Comparison of ENCODE assay signal across 8 cellular contexts in the genomic region with DNA sequence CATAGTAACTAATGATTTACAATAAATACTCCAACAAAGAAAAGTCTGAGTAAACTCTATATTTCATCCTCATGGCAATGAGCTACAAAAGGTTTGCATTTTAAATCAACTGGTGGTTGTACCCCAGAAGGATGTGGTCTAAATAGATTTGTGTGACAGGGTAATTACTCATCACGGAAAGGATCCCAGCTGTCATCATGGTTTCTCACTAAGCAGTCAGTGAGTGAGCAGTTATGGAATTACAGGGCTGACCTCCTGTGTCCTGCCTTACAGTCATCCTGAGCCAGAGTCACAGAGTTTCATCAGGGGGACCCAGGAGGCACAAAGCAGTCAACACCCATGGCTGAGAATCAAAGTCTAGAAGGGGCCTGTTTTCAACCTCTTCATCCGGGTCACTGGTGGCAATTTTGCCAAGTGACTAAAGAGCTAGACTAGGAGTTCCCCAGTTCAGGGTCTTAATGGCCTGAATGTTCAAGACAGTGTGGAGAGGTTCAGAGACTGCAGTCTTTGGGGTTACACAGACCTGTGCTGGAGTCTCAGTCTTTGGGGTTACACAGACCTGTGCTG.
DNase-seq lines count a peak whose midpoint lies in the region; ATAC-seq and TF ChIP-seq lines count a peak whose summit lies in the region.
"Had no signal": no experiment of that assay in that cellular context is flagged by ENCODE, and none has a peak within 500 bp of the region (broad histone marks: within the 10 kb centered on the region; RNA-seq: fewer than 3 reads in every experiment).

No MANE protein-coding gene starts in this region.

- H3K9me3 ChIP-seq in upper lobe of right lung: no peaks in the 10 kb centered on the region

- ATAC-seq in GM18873 (IDR thresholded peaks at IDR 0.05; ENCODE audit: low FRiP score, unreplicated experiment) (peak; percentile 93), HG02763 (IDR thresholded peaks at IDR 0.05; ENCODE audit: unreplicated experiment) (peak; percentile 88), upper lobe of right lung (no peak)
- peak; percentile 98 for ATAC-seq in stimulated activated naive CD8-positive, alpha-beta T cell treated with anti-CD3 and anti-CD28 coated beads, Interleukin-15, Interleukin-2, amounts not matched to agents 100 U/mL and 50 U/mL, for 24 hours

- no peaks in the 10 kb centered on the region for H3K27me3 ChIP-seq in upper lobe of right lung

- H3K4me1 ChIP-seq in upper lobe of right lung: no peaks in the 10 kb centered on the region

- intact Hi-C loops in upper lobe of right lung (cut with DNase I): no loop called here

- DNase-seq in RWPE1 (ENCODE audit: low spot score) (peak; percentile 89), epithelial cell of prostate (ENCODE audit: low read depth, low spot score) (peak; percentile 81), upper lobe of right lung (no peak), pons (ENCODE audit: low spot score) (no peak)
- DNase-seq in stimulated activated naive CD8-positive, alpha-beta T cell treated with anti-CD3 and anti-CD28 coated beads, Interleukin-15, Interleukin-2, amounts not matched to agents 100 U/mL and 50 U/mL, for 24 hours: peak; percentile 70
- DNase-seq: activated B cell treated with CpG ODN at 0.5 μM for 24 hours had no signal

- POLR2A ChIA-PET in RWPE1 (lab: Yijun Ruan, JAX; ENCODE audit: low non-redundant PET): no interaction called here

- no peak overlapping the region for H3K4me3 ChIP-seq in upper lobe of right lung

- H3K36me3 ChIP-seq in upper lobe of right lung: no peaks in the 10 kb centered on the region

- H3K27ac ChIP-seq in RWPE1 (no peak overlapping the region; the same call in 1 of the 2 replicates), epithelial cell of prostate (peak overlapping the region; percentile 94), upper lobe of right lung (no peak overlapping the region)

- CTCF ChIA-PET in RWPE1 (lab: Yijun Ruan, JAX): interaction anchor here (0.7 to 0.8 kb wide), 2 partner anchors 9 to 1112 kb away, joined by 4 to 5 read pairs; no protein-coding TSS in a partner anchor

- TF ChIP-seq CTCF in RWPE1 (conservative IDR thresholded peaks at IDR 0.05; ENCODE audit: low read depth) (no peak), upper lobe of right lung (IDR thresholded peaks at IDR 0.05) (no peak)

Comparison
In these comparisons a context has a peak if more than half of its experiments do, and no peak if none do; other contexts are left out.
1. DNase-seq: peak in RWPE1 (single experiment), epithelial cell of prostate (single experiment) and stimulated activated naive CD8-positive, alpha-beta T cell treated with anti-CD3 and anti-CD28 coated beads, Interleukin-15, Interleukin-2, amounts not matched to agents 100 U/mL and 50 U/mL, for 24 hours (single experiment); none in upper lobe of right lung (single experiment) and pons (single experiment).